10 cellular contexts compared by ENCODE assay signal in the genomic region with DNA sequence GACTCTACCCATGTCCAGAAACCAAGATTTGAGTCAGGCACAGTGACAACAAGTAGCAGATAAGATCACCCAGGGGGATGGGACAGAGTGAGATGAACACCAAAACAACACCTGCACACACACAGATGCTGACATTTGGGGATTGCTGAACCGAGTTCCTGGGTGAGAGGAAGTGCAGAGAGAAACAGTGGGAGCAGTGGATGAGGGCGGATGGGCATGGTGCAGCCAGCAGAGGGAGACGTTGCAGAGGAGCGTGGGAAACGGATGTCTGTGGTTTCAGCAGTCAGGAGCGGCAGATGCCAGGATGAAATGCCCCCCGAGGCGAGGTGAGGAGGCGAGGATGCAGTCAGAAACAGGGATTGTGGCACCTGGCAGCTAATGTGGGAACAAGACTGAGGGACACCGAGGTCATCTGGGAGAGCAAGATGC.
DNase-seq lines count a peak whose midpoint lies in the region; ATAC-seq and TF ChIP-seq lines count a peak whose summit lies in the region.
"Had no signal": no experiment of that assay in that cellular context is flagged by ENCODE, and none has a peak within 500 bp of the region (broad histone marks: within the 10 kb centered on the region; RNA-seq: fewer than 3 reads in every experiment).

No MANE protein-coding gene starts in this region.

- in situ Hi-C loops in gastrocnemius medialis (cut with MboI; ENCODE audit: low sequenced_read_pairs in 4 of 4) = no loop called here

- H3K56ac ChIP-seq in mesendoderm (ENCODE audit: low read length) = no peak overlapping the region

- H2AK5ac ChIP-seq in mesendoderm (ENCODE audit: low read length) = no peak overlapping the region

- H3K23ac ChIP-seq in mesendoderm (ENCODE audit: low read length) = no peak overlapping the region

- H3K9ac ChIP-seq in mesendoderm (ENCODE audit: low read length) = no peak overlapping the region

- no peak overlapping the region for H2BK5ac ChIP-seq in mesendoderm (ENCODE audit: low read length)

- H3K27ac ChIP-seq in GM23338 (ENCODE audit: low read depth) (no peak overlapping the region), mesendoderm (ENCODE audit: low read depth, low read length) (no peak overlapping the region), gastrocnemius medialis (no peak overlapping the region)

- peaks cover 4% of the 10 kb centered on the region; the same call in 2 of the 3 replicates for H3K4me1 Mint-ChIP-seq in GM23338
- peaks cover 12% of the 10 kb centered on the region for H3K4me1 Mint-ChIP-seq in activated CD4-positive, alpha-beta T cell treated with anti-CD3 and anti-CD28 coated beads, Interleukin-2, amount 10 ng/mL, durations not matched to agents 24 days and 14 days

- H3K79me2 ChIP-seq in GM23338 (replicated peaks; ENCODE audit: insufficient read depth) = no peaks in the 10 kb centered on the region
- H3K79me2 ChIP-seq in mesendoderm (ENCODE audit: control insufficient read depth, insufficient read depth, low read length) = no peaks in the 10 kb centered on the region

- H3K9me3 ChIP-seq in gastrocnemius medialis = no peaks in the 10 kb centered on the region

- H3K79me1 ChIP-seq in mesendoderm (ENCODE audit: low read length) = no peaks in the 10 kb centered on the region

- H4K5ac ChIP-seq in mesendoderm (ENCODE audit: low read length) = no peak overlapping the region

- peak; percentile 64 for DNase-seq in EH (ENCODE audit: low read depth)
- DNase-seq in GM23338 (ENCODE audit: low spot score) = peak; percentile 44
- peak; percentile 64 for DNase-seq in activated CD4-positive, alpha-beta T cell treated with anti-CD3 and anti-CD28 coated beads, Interleukin-2, amount 10 ng/mL, durations not matched to agents 24 days and 14 days
- DNase-seq in mesendoderm = peak; percentile 43
- DNase-seq in gastrocnemius medialis = no peak
- DNase-seq in NCI-H2081 (lab: John Stamatoyannopoulos, UW) = no peak
- no peak for DNase-seq in NCI-H345 treated with DMSO at 0.1 percent for 48 hours (lab: John Stamatoyannopoulos, UW; ENCODE audit: unreplicated experiment)
- DNase-seq in left cardiac atrium = no peak
- DNase-seq: NCI-H187 treated with DMSO at 0.1 percent for 48 hours had no signal

- H3K36me3 Mint-ChIP-seq in GM23338 (ENCODE audit: low read depth) = peaks cover 35% of the 10 kb centered on the region
- peaks cover 5% of the 10 kb centered on the region for H3K36me3 Mint-ChIP-seq in activated CD4-positive, alpha-beta T cell treated with anti-CD3 and anti-CD28 coated beads, Interleukin-2, amount 10 ng/mL, durations not matched to agents 24 days and 14 days (ENCODE audit: low read depth)

- no peaks in the 10 kb centered on the region for H3K27me3 ChIP-seq in GM23338 (ENCODE audit: insufficient read depth)
- no peaks in the 10 kb centered on the region for H3K27me3 ChIP-seq in mesendoderm (ENCODE audit: insufficient read depth, low read length, poor library complexity)
- no peaks in the 10 kb centered on the region for H3K27me3 ChIP-seq in gastrocnemius medialis

- WGBS in mesendoderm (ENCODE audit: extremely low coverage, insufficient coverage, low lambda C conversion rate) = no CpG with 5 or more reads among the region's 10 CpGs

- H3K9me2 ChIP-seq in GM23338 (ENCODE audit: insufficient read depth) = no peaks in the 10 kb centered on the region

- no peak overlapping the region for H2BK120ac ChIP-seq in mesendoderm (ENCODE audit: low read depth, low read length)

- no peak overlapping the region for H3K18ac ChIP-seq in mesendoderm (ENCODE audit: low read length)

- no peak overlapping the region for H2AFZ ChIP-seq in GM23338

- peaks cover 8% of the 10 kb centered on the region; the same call in 1 of the 3 replicates for H3K9me3 Mint-ChIP-seq in GM23338
- H3K9me3 Mint-ChIP-seq in activated CD4-positive, alpha-beta T cell treated with anti-CD3 and anti-CD28 coated beads, Interleukin-2, amount 10 ng/mL, durations not matched to agents 24 days and 14 days = no peaks in the 10 kb centered on the region
- H3K9me3 Mint-ChIP-seq: activated T-cell treated with anti-CD3 and anti-CD28 coated beads, Interleukin-2, amount 50 U/mL, for 72 hours had no signal

- H3K4me3 Mint-ChIP-seq in GM23338 = no peak overlapping the region
- peak overlapping the region; percentile 7 for H3K4me3 Mint-ChIP-seq in activated CD4-positive, alpha-beta T cell treated with anti-CD3 and anti-CD28 coated beads, Interleukin-2, amount 10 ng/mL, durations not matched to agents 24 days and 14 days

- H3K4me2 ChIP-seq in GM23338 (no peak overlapping the region), mesendoderm (ENCODE audit: low read length) (no peak overlapping the region)

- H4K8ac ChIP-seq in mesendoderm (ENCODE audit: low read depth, low read length) = no peak overlapping the region

- intact Hi-C loops in activated CD4-positive, alpha-beta T cell treated with anti-CD3 and anti-CD28 coated beads, Interleukin-2, amount 10 ng/mL, durations not matched to agents 24 days and 14 days (cut with micrococcal nuclease) = no loop called here
- intact Hi-C loops in gastrocnemius medialis (cut with DNase I; ENCODE audit: low total_unique reads) (no loop called here), left cardiac atrium (cut with DNase I) (no loop called here)

- peak; percentile 70 for ATAC-seq in GM23338
- no peak for ATAC-seq in gastrocnemius medialis
- ATAC-seq in left cardiac atrium = no peak

- H3K36me3 ChIP-seq in GM23338 (ENCODE audit: insufficient read depth) = no peaks in the 10 kb centered on the region
- H3K36me3 ChIP-seq in mesendoderm (ENCODE audit: control insufficient read depth, insufficient read depth, low read length) = no peaks in the 10 kb centered on the region
- no peaks in the 10 kb centered on the region for H3K36me3 ChIP-seq in gastrocnemius medialis

- H3K4me1 ChIP-seq in GM23338 (ENCODE audit: insufficient read depth) (no peaks in the 10 kb centered on the region), mesendoderm (ENCODE audit: control insufficient read depth, low read depth, low read length) (no peaks in the 10 kb centered on the region), gastrocnemius medialis (no peaks in the 10 kb centered on the region)

- H4K20me1 ChIP-seq in GM23338 (replicated peaks; ENCODE audit: insufficient read depth) = no peaks in the 10 kb centered on the region

- H3K4ac ChIP-seq in mesendoderm (ENCODE audit: low read depth, low read length) = no peak overlapping the region

- no peak for TF ChIP-seq POLR2A in gastrocnemius medialis (IDR thresholded peaks at IDR 0.05)

- peaks cover 5% of the 10 kb centered on the region for H3K27me3 Mint-ChIP-seq in GM23338 (ENCODE audit: insufficient read depth, low read depth, poor library complexity)
- H3K27me3 Mint-ChIP-seq in activated CD4-positive, alpha-beta T cell treated with anti-CD3 and anti-CD28 coated beads, Interleukin-2, amount 10 ng/mL, durations not matched to agents 24 days and 14 days = no peaks in the 10 kb centered on the region

- H2BK15ac ChIP-seq in mesendoderm (replicated peaks; ENCODE audit: low read depth) = no peak overlapping the region

- no peak overlapping the region for H3K4me3 ChIP-seq in GM23338
- no peak overlapping the region for H3K4me3 ChIP-seq in mesendoderm (ENCODE audit: low read length)
- no peak overlapping the region for H3K4me3 ChIP-seq in gastrocnemius medialis

- H3K27ac Mint-ChIP-seq in GM23338 = no peak overlapping the region
- peak overlapping the region; percentile 18 for H3K27ac Mint-ChIP-seq in activated CD4-positive, alpha-beta T cell treated with anti-CD3 and anti-CD28 coated beads, Interleukin-2, amount 10 ng/mL, durations not matched to agents 24 days and 14 days

- no peaks in the 10 kb centered on the region for H3F3A ChIP-seq in GM23338 (replicated peaks; ENCODE audit: low read depth)

- TF ChIP-seq CTCF in GM23338 (conservative IDR thresholded peaks at IDR 0.05; ENCODE audit: low read depth in 2 of 2) (peak; percentile 44 to 73), gastrocnemius medialis (IDR thresholded peaks at IDR 0.05 in 4 of 5, conservative IDR thresholded peaks at IDR 0.05 in 1 of 5) (no peak)

TF ChIP-seq in GM23338, 12 proteins besides CTCF, POLR2A, EP300 and RAD21 (continues in another document):
- TF ChIP-seq ZNF331 (CRISPR knock-in tag; IDR thresholded peaks at IDR 0.05; ENCODE audit: low read depth) (no peak), CREB1 (CRISPR knock-in tag; IDR thresholded peaks at IDR 0.05; ENCODE audit: low read depth) (no peak), EZH2 (IDR thresholded peaks at IDR 0.05; ENCODE audit: low read depth, unreplicated experiment) (no peak)
- TF ChIP-seq, protein P1, sequence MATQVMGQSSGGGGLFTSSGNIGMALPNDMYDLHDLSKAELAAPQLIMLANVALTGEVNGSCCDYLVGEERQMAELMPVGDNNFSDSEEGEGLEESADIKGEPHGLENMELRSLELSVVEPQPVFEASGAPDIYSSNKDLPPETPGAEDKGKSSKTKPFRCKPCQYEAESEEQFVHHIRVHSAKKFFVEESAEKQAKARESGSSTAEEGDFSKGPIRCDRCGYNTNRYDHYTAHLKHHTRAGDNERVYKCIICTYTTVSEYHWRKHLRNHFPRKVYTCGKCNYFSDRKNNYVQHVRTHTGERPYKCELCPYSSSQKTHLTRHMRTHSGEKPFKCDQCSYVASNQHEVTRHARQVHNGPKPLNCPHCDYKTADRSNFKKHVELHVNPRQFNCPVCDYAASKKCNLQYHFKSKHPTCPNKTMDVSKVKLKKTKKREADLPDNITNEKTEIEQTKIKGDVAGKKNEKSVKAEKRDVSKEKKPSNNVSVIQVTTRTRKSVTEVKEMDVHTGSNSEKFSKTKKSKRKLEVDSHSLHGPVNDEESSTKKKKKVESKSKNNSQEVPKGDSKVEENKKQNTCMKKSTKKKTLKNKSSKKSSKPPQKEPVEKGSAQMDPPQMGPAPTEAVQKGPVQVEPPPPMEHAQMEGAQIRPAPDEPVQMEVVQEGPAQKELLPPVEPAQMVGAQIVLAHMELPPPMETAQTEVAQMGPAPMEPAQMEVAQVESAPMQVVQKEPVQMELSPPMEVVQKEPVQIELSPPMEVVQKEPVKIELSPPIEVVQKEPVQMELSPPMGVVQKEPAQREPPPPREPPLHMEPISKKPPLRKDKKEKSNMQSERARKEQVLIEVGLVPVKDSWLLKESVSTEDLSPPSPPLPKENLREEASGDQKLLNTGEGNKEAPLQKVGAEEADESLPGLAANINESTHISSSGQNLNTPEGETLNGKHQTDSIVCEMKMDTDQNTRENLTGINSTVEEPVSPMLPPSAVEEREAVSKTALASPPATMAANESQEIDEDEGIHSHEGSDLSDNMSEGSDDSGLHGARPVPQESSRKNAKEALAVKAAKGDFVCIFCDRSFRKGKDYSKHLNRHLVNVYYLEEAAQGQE (IDR thresholded peaks at IDR 0.05; ENCODE audit: unreplicated experiment) = no peak
- TF ChIP-seq, protein P2, sequence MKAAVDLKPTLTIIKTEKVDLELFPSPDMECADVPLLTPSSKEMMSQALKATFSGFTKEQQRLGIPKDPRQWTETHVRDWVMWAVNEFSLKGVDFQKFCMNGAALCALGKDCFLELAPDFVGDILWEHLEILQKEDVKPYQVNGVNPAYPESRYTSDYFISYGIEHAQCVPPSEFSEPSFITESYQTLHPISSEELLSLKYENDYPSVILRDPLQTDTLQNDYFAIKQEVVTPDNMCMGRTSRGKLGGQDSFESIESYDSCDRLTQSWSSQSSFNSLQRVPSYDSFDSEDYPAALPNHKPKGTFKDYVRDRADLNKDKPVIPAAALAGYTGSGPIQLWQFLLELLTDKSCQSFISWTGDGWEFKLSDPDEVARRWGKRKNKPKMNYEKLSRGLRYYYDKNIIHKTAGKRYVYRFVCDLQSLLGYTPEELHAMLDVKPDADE (IDR thresholded peaks at IDR 0.05) = no peak

Comparison
In these comparisons a context has a peak if more than half of its experiments do, and no peak if none do; other contexts are left out.
1. DNase-seq: peak in EH (single experiment), GM23338 (single experiment), activated CD4-positive, alpha-beta T cell treated with anti-CD3 and anti-CD28 coated beads, Interleukin-2, amount 10 ng/mL, durations not matched to agents 24 days and 14 days (single experiment) and mesendoderm (single experiment); none in gastrocnemius medialis (0 of 2), NCI-H2081 (0 of 2), NCI-H345 treated with DMSO at 0.1 percent for 48 hours (single experiment) and left cardiac atrium (single experiment).
2. CTCF ChIP-seq: peak in GM23338 (2 of 2); none in gastrocnemius medialis (0 of 5).